ENCODE assay signal across 10 cellular contexts in genomic region chr18:9139400-9140039, GRCh38. TPM values are rescaled to one million over a fixed set of nuclear protein-coding genes. Genes with fewer than 3 reads are reported as not detected.
DNase-seq lines count a peak whose midpoint lies in the region; ATAC-seq and TF ChIP-seq lines count a peak whose summit lies in the region.
"Had no signal": no experiment of that assay in that cellular context is flagged by ENCODE, and none has a peak within 500 bp of the region (broad histone marks: within the 10 kb centered on the region; RNA-seq: fewer than 3 reads in every experiment).

No MANE protein-coding gene starts in this region.

- peak overlapping the region; percentile 5 for H3K4me3 ChIP-seq in CD8-positive, alpha-beta T cell (ENCODE audit: low read depth, low read length)
- H3K4me3 ChIP-seq in OCI-LY3 (ENCODE audit: low read length): peak overlapping the region; percentile 86
- H3K4me3 ChIP-seq in coronary artery: peak overlapping the region; percentile 85
- no peak overlapping the region for H3K4me3 ChIP-seq in neutrophil (ENCODE audit: low read depth in 1 of 2, low read length in 1 of 2)

- H3K9ac ChIP-seq in OCI-LY3 (ENCODE audit: low read length): peak overlapping the region; percentile 99

- peaks cover 70% of the 10 kb centered on the region for H3K4me1 Mint-ChIP-seq in CD8-positive, alpha-beta T cell (ENCODE audit: low read depth)

- peaks cover 22% of the 10 kb centered on the region for H3K36me3 Mint-ChIP-seq in CD8-positive, alpha-beta T cell

- H3K9me3 ChIP-seq in CD8-positive, alpha-beta T cell (ENCODE audit: low read length): no peaks in the 10 kb centered on the region
- H3K9me3 ChIP-seq in OCI-LY3 (ENCODE audit: insufficient read depth, low read length) (no peaks in the 10 kb centered on the region), neutrophil (no peaks in the 10 kb centered on the region)

- peak overlapping the region; percentile 99 for H3K27ac Mint-ChIP-seq in CD8-positive, alpha-beta T cell

- H3K27ac ChIP-seq in CD8-positive, alpha-beta T cell (ENCODE audit: low read depth, low read length): no peak overlapping the region
- peak overlapping the region; percentile 96 for H3K27ac ChIP-seq in OCI-LY3 (ENCODE audit: low read length)
- H3K27ac ChIP-seq in coronary artery: peak overlapping the region in 1 of 2 donors; percentile 98
- peak overlapping the region; percentile 41 for H3K27ac ChIP-seq in neutrophil

- no peaks in the 10 kb centered on the region for H3K27me3 ChIP-seq in CD8-positive, alpha-beta T cell (ENCODE audit: insufficient read depth, low read length)
- H3K27me3 ChIP-seq in OCI-LY3 (ENCODE audit: low read depth, low read length) (no peaks in the 10 kb centered on the region), neutrophil (no peaks in the 10 kb centered on the region)

- H3K79me2 ChIP-seq in OCI-LY3 (ENCODE audit: low read length): peaks cover 90% of the 10 kb centered on the region

- H3K4me2 ChIP-seq in OCI-LY3 (ENCODE audit: low read length): peak overlapping the region; percentile 96

- no peaks in the 10 kb centered on the region for H3K36me3 ChIP-seq in CD8-positive, alpha-beta T cell (ENCODE audit: insufficient read depth, low read length)
- H3K36me3 ChIP-seq in OCI-LY3 (replicated peaks; ENCODE audit: low read depth, low read length) (peaks cover 37% of the 10 kb centered on the region), neutrophil (no peaks in the 10 kb centered on the region)

- no peak for DNase-seq in CD8-positive, alpha-beta T cell
- DNase-seq in coronary artery (ENCODE audit: low spot score): no peak
- no peak for DNase-seq in hepatic stellate cell (ENCODE audit: low spot score)
- DNase-seq in SK-N-DZ (ENCODE audit: low spot score): no peak
- DNase-seq in retina: no peak
- DNase-seq: DMS79, NCI-H446 had no signal

- no peak for ATAC-seq in CD8-positive, alpha-beta T cell
- no peak for ATAC-seq in GM21381 (IDR thresholded peaks at IDR 0.05; ENCODE audit: unreplicated experiment)

- peaks cover 73% of the 10 kb centered on the region for H3K4me1 ChIP-seq in CD8-positive, alpha-beta T cell (ENCODE audit: insufficient read depth, low read length)
- peaks cover 48% of the 10 kb centered on the region for H3K4me1 ChIP-seq in OCI-LY3 (ENCODE audit: low read length)
- H3K4me1 ChIP-seq in neutrophil (ENCODE audit: control insufficient read depth in 1 of 2, insufficient read depth in 1 of 2, low read depth in 1 of 2, low read length in 1 of 2): peaks cover 64 to 68% of the 10 kb centered on the region in 2 experiments

- H3K4me3 Mint-ChIP-seq in CD8-positive, alpha-beta T cell: peak overlapping the region; percentile 97

- no peak overlapping the region for H2AFZ ChIP-seq in OCI-LY3 (ENCODE audit: low read depth, low read length)

- no peaks in the 10 kb centered on the region for H3K9me3 Mint-ChIP-seq in CD8-positive, alpha-beta T cell

- CTCF ChIA-PET in CD8-positive, alpha-beta T cell (lab: Charles Lee): interaction anchor here (0.6 to 4.5 kb wide), 6 partner anchors 12 to 550 kb away, joined by 3 to 31 read pairs (median 4); no protein-coding TSS in a partner anchor

- intact Hi-C loops in CD8-positive, alpha-beta T cell (cut with DNase I, micrococcal nuclease): loop anchor here (1.0 to 10.0 kb wide), 5 partner anchors 9 to 773 kb away; partner anchors contain the start of genes MTCL1 (in 1 of the 2), PPP4R1 (in 1 of the 2), RALBP1 (in 1 of the 2) and VAPA (in 1 of the 2)

- H4K20me1 ChIP-seq in OCI-LY3 (ENCODE audit: insufficient read depth, low read length): peaks cover 40% of the 10 kb centered on the region

- H3K27me3 Mint-ChIP-seq in CD8-positive, alpha-beta T cell (ENCODE audit: low read depth): no peaks in the 10 kb centered on the region

- no peak for TF ChIP-seq CTCF in CD8-positive, alpha-beta T cell (IDR thresholded peaks at IDR 0.05)
- TF ChIP-seq CTCF in OCI-LY3 (IDR thresholded peaks at IDR 0.05; ENCODE audit: low read depth, low read length): no peak
- TF ChIP-seq CTCF in coronary artery (IDR thresholded peaks at IDR 0.05): no peak
- no peak for TF ChIP-seq CTCF in neutrophil (IDR thresholded peaks at IDR 0.05)

- POLR2A ChIA-PET in CD8-positive, alpha-beta T cell (lab: Charles Lee): interaction anchor here (1.3 to 6.8 kb wide), 5 partner anchors 8 to 66 kb away, joined by 3 to 83 read pairs (median 5); partner anchors contain the start of gene NDUFV2

RNA-seq across cellular contexts. Expression of gene ANKRD12, which starts 2.9 kb away (rescaled TPM):
- 100 to 1,000 TPM; 167 to 177 TPM for total RNA-seq in CD8-positive, alpha-beta T cell
- 3.0 and 3.4 TPM in 2 replicates for polyA plus RNA-seq in SK-N-DZ (2014; cell fraction: cytosol; rRNA removed)
- 7.9 and 11.4 TPM in 2 replicates for polyA plus RNA-seq in SK-N-DZ (2014; cell fraction: nucleus; rRNA removed)

RNA-seq across cellular contexts. Expression of gene NDUFV2, which starts 37.0 kb away (rescaled TPM):
- 100 to 1,000 TPM; 229 to 249 TPM for total RNA-seq in CD8-positive, alpha-beta T cell
- polyA plus RNA-seq in SK-N-DZ (2014; cell fraction: cytosol; rRNA removed): 230 and 256 TPM in 2 replicates
- polyA plus RNA-seq in SK-N-DZ (2014; cell fraction: nucleus; rRNA removed): 129 and 141 TPM in 2 replicates

Comparison
In these comparisons a context has a peak if more than half of its experiments do, and no peak if none do; other contexts are left out.
1. H3K4me3 ChIP-seq: peak in CD8-positive, alpha-beta T cell (single experiment), OCI-LY3 (single experiment) and coronary artery (single experiment); none in neutrophil (0 of 2).